In the genomic region with DNA sequence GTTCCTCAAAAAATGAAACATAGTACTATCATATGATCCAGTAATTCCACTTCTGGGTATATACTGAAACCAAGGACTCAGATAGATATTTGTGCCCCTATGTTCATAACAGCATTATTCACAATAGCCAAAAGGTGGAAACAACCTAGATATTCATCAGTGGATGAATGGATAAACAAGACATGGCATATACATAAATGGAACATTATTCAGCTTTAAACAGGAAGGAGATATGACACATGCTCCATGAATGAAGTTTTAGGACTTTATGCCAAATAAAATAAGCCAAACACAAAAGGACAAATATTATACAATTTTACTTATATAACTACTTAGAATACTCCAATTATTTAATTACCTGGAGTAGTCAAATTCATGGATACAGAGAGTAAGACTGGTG, we compare ENCODE assay signal across 21 cellular contexts.
"Had no signal": no experiment of that assay in that cellular context is flagged by ENCODE, and none has a peak within 500 bp of the region (broad histone marks: within the 10 kb centered on the region; RNA-seq: fewer than 3 reads in every experiment).

No MANE protein-coding gene starts in this region.

- H3K4me3 Mint-ChIP-seq: activated CD4-positive, alpha-beta T cell treated with anti-CD3 and anti-CD28 coated beads, Interleukin-2, amount 10 ng/mL, durations not matched to agents 24 days and 14 days; activated CD8-positive, alpha-beta T cell treated with anti-CD3 and anti-CD28 coated beads, Interleukin-2, amount 10 ng/mL, durations not matched to agents 7 days and 5 days; activated naive CD8-positive, alpha-beta T cell; memory B cell; naive thymus-derived CD8-positive, alpha-beta T cell; T-helper 2 cell treated with Interferon-gamma antibody and Interleukin-4, amounts not matched to agents 5 μg/mL and 100 μg/mL, for 36 hours had no signal

- H3K4me3 ChIP-seq: hepatocyte, left lung, right atrium auricular region, transverse colon had no signal

- H3K27me3 ChIP-seq: hepatocyte, left lung, right atrium auricular region, transverse colon had no signal

- H3K4me1 Mint-ChIP-seq: memory B cell had no signal

- H3K36me3 Mint-ChIP-seq: activated naive CD8-positive, alpha-beta T cell; memory B cell; naive thymus-derived CD8-positive, alpha-beta T cell had no signal

- H3K27ac ChIP-seq: hepatocyte, right atrium auricular region, transverse colon had no signal

- ATAC-seq: activated CD8-positive, alpha-beta T cell treated with anti-CD3 and anti-CD28 coated beads, Interleukin-2, amount 10 ng/mL, durations not matched to agents 7 days and 5 days; left lung; naive thymus-derived CD8-positive, alpha-beta T cell had no signal

- DNase-seq: activated CD4-positive, alpha-beta T cell treated with anti-CD3 and anti-CD28 coated beads, Interleukin-2, amount 10 ng/mL, durations not matched to agents 24 days and 14 days; activated CD4-positive, CD25-positive, alpha-beta regulatory T cell; activated CD8-positive, alpha-beta memory T cell treated with anti-CD3 and anti-CD28 coated beads, Interleukin-2, amount 50 U/mL, for 48 hours; activated CD8-positive, alpha-beta T cell treated with anti-CD3 and anti-CD28 coated beads, Interleukin-2, amount 10 ng/mL, durations not matched to agents 7 days and 5 days; activated gamma-delta T cell treated with Interleukin-2 at 50 U/mL for 16 hours; amniotic stem cell; erythroblast; left lung; naive thymus-derived CD8-positive, alpha-beta T cell; nucleus accumbens; posterior cingulate gyrus; small intestine; stimulated activated CD4-positive, alpha-beta T cell treated with anti-CD3 and anti-CD28 coated beads, Interleukin-4, amount 100 ng/mL, for 24 hours; stimulated activated naive CD4-positive, alpha-beta T cell treated with Interleukin-2 at 50 U/mL for 16 hours; transverse colon had no signal

- H3K36me3 ChIP-seq: left lung, right atrium auricular region, transverse colon had no signal

- H3K9me3 ChIP-seq: left lung, right atrium auricular region, transverse colon had no signal

- FAIRE-seq: keratinocyte, small intestine had no signal

- H3K9me3 Mint-ChIP-seq: activated CD4-positive, alpha-beta T cell treated with anti-CD3 and anti-CD28 coated beads, Interleukin-2, amount 10 ng/mL, durations not matched to agents 24 days and 14 days; memory B cell; naive thymus-derived CD8-positive, alpha-beta T cell; T-helper 2 cell treated with Interferon-gamma antibody and Interleukin-4, amounts not matched to agents 5 μg/mL and 100 μg/mL, for 36 hours had no signal

- H3K27me3 Mint-ChIP-seq: activated naive CD8-positive, alpha-beta T cell; naive thymus-derived CD8-positive, alpha-beta T cell had no signal

- H3K27ac Mint-ChIP-seq: activated CD4-positive, alpha-beta T cell treated with anti-CD3 and anti-CD28 coated beads, Interleukin-2, amount 10 ng/mL, durations not matched to agents 24 days and 14 days; activated CD8-positive, alpha-beta T cell treated with anti-CD3 and anti-CD28 coated beads, Interleukin-2, amount 10 ng/mL, durations not matched to agents 7 days and 5 days; activated naive CD8-positive, alpha-beta T cell; memory B cell; naive thymus-derived CD8-positive, alpha-beta T cell; T-helper 2 cell treated with Interferon-gamma antibody and Interleukin-4, amounts not matched to agents 5 μg/mL and 100 μg/mL, for 36 hours had no signal
